17 cellular contexts compared by ENCODE assay signal in genomic region chr17:40425741-40426140, GRCh38. TPM values are rescaled to one million over a fixed set of nuclear protein-coding genes. Genes with fewer than 3 reads are reported as not detected.
A peak's percentile ranks its signal among the peaks of the same experiment; 100 is the strongest.
DNase-seq lines count a peak whose midpoint lies in the region; ATAC-seq and TF ChIP-seq lines count a peak whose summit lies in the region.
"Had no signal": no experiment of that assay in that cellular context is flagged by ENCODE, and none has a peak within 500 bp of the region (broad histone marks: within the 10 kb centered on the region; RNA-seq: fewer than 3 reads in every experiment).

No MANE protein-coding gene starts in this region.

- no peaks in the 10 kb centered on the region for H3K27me3 ChIP-seq in CD4-positive, alpha-beta T cell (ENCODE audit: control insufficient read depth, insufficient read depth, low read length)
- H3K27me3 ChIP-seq in naive thymus-derived CD4-positive, alpha-beta T cell (ENCODE audit: control insufficient read depth in 2 of 2, insufficient read depth in 2 of 2, low read length in 2 of 2), result no peaks in the 10 kb centered on the region
- no peaks in the 10 kb centered on the region for H3K27me3 ChIP-seq in CD4-positive, alpha-beta memory T cell (ENCODE audit: insufficient read depth, low read length)
- no peaks in the 10 kb centered on the region for H3K27me3 ChIP-seq in right cardiac atrium (ENCODE audit: control insufficient read depth, insufficient read depth)
- H3K27me3 ChIP-seq: heart right ventricle, spleen had no signal

- no peak overlapping the region for H3K4me3 ChIP-seq in naive thymus-derived CD4-positive, alpha-beta T cell (ENCODE audit: low read length)
- no peak overlapping the region for H3K4me3 ChIP-seq in CD4-positive, alpha-beta memory T cell (ENCODE audit: low read length in 2 of 2)
- H3K4me3 ChIP-seq in right cardiac atrium (ENCODE audit: low read length), result no peak overlapping the region
- H3K4me3 ChIP-seq: heart right ventricle, spleen had no signal

- peaks cover 24 to 25% of the 10 kb centered on the region in 2 donors for H3K4me1 ChIP-seq in naive thymus-derived CD4-positive, alpha-beta T cell (ENCODE audit: control insufficient read depth in 2 of 2, insufficient read depth in 2 of 2, low read length in 2 of 2)
- peaks cover 29% of the 10 kb centered on the region for H3K4me1 ChIP-seq in CD4-positive, alpha-beta memory T cell (ENCODE audit: insufficient read depth, low read length)
- H3K4me1 ChIP-seq in right cardiac atrium (ENCODE audit: control insufficient read depth, insufficient read depth, low read length), result no peaks in the 10 kb centered on the region

- no peaks in the 10 kb centered on the region for H3K27me3 Mint-ChIP-seq in CD4-positive, alpha-beta T cell
- H3K27me3 Mint-ChIP-seq in naive thymus-derived CD4-positive, alpha-beta T cell, result peaks cover 0 to 14% (median 0%) of the 10 kb centered on the region in 5 donors
- H3K27me3 Mint-ChIP-seq in CD4-positive, alpha-beta memory T cell, result no peaks in the 10 kb centered on the region

- H3K4me1 Mint-ChIP-seq in CD4-positive, alpha-beta T cell (ENCODE audit: low read depth), result peaks cover 29% of the 10 kb centered on the region
- peaks cover 20 to 38% (median 30%) of the 10 kb centered on the region in 7 donors for H3K4me1 Mint-ChIP-seq in naive thymus-derived CD4-positive, alpha-beta T cell
- peaks cover 27 to 29% (median 28%) of the 10 kb centered on the region in 4 donors for H3K4me1 Mint-ChIP-seq in CD4-positive, alpha-beta memory T cell

- no peaks in the 10 kb centered on the region for H3K9me3 ChIP-seq in CD4-positive, alpha-beta T cell (ENCODE audit: control insufficient read depth, low read length)
- no peaks in the 10 kb centered on the region for H3K9me3 ChIP-seq in naive thymus-derived CD4-positive, alpha-beta T cell (ENCODE audit: control insufficient read depth in 2 of 3, low read length in 3 of 3)
- no peaks in the 10 kb centered on the region for H3K9me3 ChIP-seq in CD4-positive, alpha-beta memory T cell (ENCODE audit: control insufficient read depth in 1 of 2, low read length in 2 of 2)
- no peaks in the 10 kb centered on the region for H3K9me3 ChIP-seq in right cardiac atrium (ENCODE audit: control insufficient read depth, low read length)
- H3K9me3 ChIP-seq: heart right ventricle, spleen had no signal

- no peaks in the 10 kb centered on the region for H3K9me3 Mint-ChIP-seq in CD4-positive, alpha-beta T cell
- H3K9me3 Mint-ChIP-seq in naive thymus-derived CD4-positive, alpha-beta T cell, result peaks cover 0 to 2% (median 0%) of the 10 kb centered on the region in 11 donors
- H3K9me3 Mint-ChIP-seq in CD4-positive, alpha-beta memory T cell, result no peaks in the 10 kb centered on the region

- no peak for ATAC-seq in CD4-positive, alpha-beta T cell (ENCODE audit: poor library complexity)
- ATAC-seq in naive thymus-derived CD4-positive, alpha-beta T cell, result no peak
- ATAC-seq in right cardiac atrium, result no peak
- ATAC-seq: heart right ventricle, left ventricle myocardium superior had no signal

- H3K36me3 Mint-ChIP-seq in CD4-positive, alpha-beta T cell (ENCODE audit: low read depth), result no peaks in the 10 kb centered on the region
- no peaks in the 10 kb centered on the region for H3K36me3 Mint-ChIP-seq in naive thymus-derived CD4-positive, alpha-beta T cell
- H3K36me3 Mint-ChIP-seq in CD4-positive, alpha-beta memory T cell, result no peaks in the 10 kb centered on the region

- WGBS in right cardiac atrium, result 66% methylated on average over 4 of the region's 4 CpGs

- no peak overlapping the region for H3K27ac ChIP-seq in CD4-positive, alpha-beta T cell (ENCODE audit: low read depth, low read length)
- no peak overlapping the region for H3K27ac ChIP-seq in naive thymus-derived CD4-positive, alpha-beta T cell (ENCODE audit: low read depth, low read length)
- H3K27ac ChIP-seq in CD4-positive, alpha-beta memory T cell (ENCODE audit: low read depth, low read length), result no peak overlapping the region
- H3K27ac ChIP-seq in right cardiac atrium (ENCODE audit: low read length), result no peak overlapping the region
- H3K27ac ChIP-seq: 22Rv1, heart right ventricle had no signal

- no peaks in the 10 kb centered on the region for H3K36me3 ChIP-seq in naive thymus-derived CD4-positive, alpha-beta T cell (ENCODE audit: control insufficient read depth in 2 of 3, insufficient read depth in 3 of 3, low read length in 3 of 3)
- no peaks in the 10 kb centered on the region for H3K36me3 ChIP-seq in CD4-positive, alpha-beta memory T cell (ENCODE audit: insufficient read depth, low read length)
- H3K36me3 ChIP-seq: heart right ventricle, spleen had no signal

- POLR2A ChIA-PET in CD4-positive, alpha-beta T cell (lab: Charles Lee), result interaction anchor here (0.6 to 3.8 kb wide), 8 partner anchors 8 to 215 kb away, joined by 3 to 35 read pairs (median 4); partner anchors contain the start of gene TOP2A
- POLR2A ChIA-PET in naive thymus-derived CD4-positive, alpha-beta T cell (lab: Charles Lee), result interaction anchor here (0.6 to 2.7 kb wide), 3 partner anchors 23 to 108 kb away, joined by 4 to 8 read pairs (median 5); no protein-coding TSS in a partner anchor
- POLR2A ChIA-PET in CD4-positive, alpha-beta memory T cell (lab: Charles Lee; ENCODE audit: partially characterized antibody), result interaction anchor here (1.3 to 2.1 kb wide), 3 partner anchors 9 to 107 kb away, joined by 4 to 21 read pairs (median 7); partner anchors contain the start of gene TOP2A

- no peak overlapping the region for H3K4me3 Mint-ChIP-seq in CD4-positive, alpha-beta T cell
- peak overlapping the region in 7 of 10 donors; percentile 20 to 71 (median 58) for H3K4me3 Mint-ChIP-seq in naive thymus-derived CD4-positive, alpha-beta T cell
- H3K4me3 Mint-ChIP-seq in CD4-positive, alpha-beta memory T cell, result peak overlapping the region in 4 of 8 donors; percentile 0 to 72 (median 46)

- peak overlapping the region; percentile 51 for H3K27ac Mint-ChIP-seq in CD4-positive, alpha-beta T cell
- H3K27ac Mint-ChIP-seq in naive thymus-derived CD4-positive, alpha-beta T cell, result peak overlapping the region in 6 of 9 donors; percentile 8 to 70 (median 65)
- H3K27ac Mint-ChIP-seq in CD4-positive, alpha-beta memory T cell, result peak overlapping the region in 2 of 7 donors; percentile 10 to 41

- CTCF ChIA-PET in CD4-positive, alpha-beta T cell (lab: Charles Lee), result interaction anchor here (0.9 to 1.7 kb wide), 3 partner anchors 17 to 27 kb away, joined by 3 to 5 read pairs (median 4); partner anchors contain the start of gene IGFBP4
- CTCF ChIA-PET in naive thymus-derived CD4-positive, alpha-beta T cell (lab: Charles Lee), result interaction anchor here (0.6 to 1.8 kb wide), 4 partner anchors 10 to 820 kb away, joined by 3 to 6 read pairs (median 3); no protein-coding TSS in a partner anchor
- CTCF ChIA-PET in CD4-positive, alpha-beta memory T cell (lab: Charles Lee; ENCODE audit: partially characterized antibody), result interaction anchor here (0.7 to 4.0 kb wide), 8 partner anchors 9 to 135 kb away, joined by 3 to 39 read pairs (median 5); partner anchors contain the start of genes IGFBP4 and TOP2A

- intact Hi-C loops in CD4-positive, alpha-beta T cell (cut with DNase I, micrococcal nuclease), result no loop called here
- intact Hi-C loops in naive thymus-derived CD4-positive, alpha-beta T cell (cut with micrococcal nuclease), result loop anchor here in 1 of 2 donors (2.0 to 5.0 kb wide), 2 partner anchors 17 to 92 kb away; partner anchors contain the start of gene IGFBP4
- intact Hi-C loops in CD4-positive, alpha-beta memory T cell (cut with micrococcal nuclease), result no loop called here
- intact Hi-C loops in right cardiac atrium (cut with DNase I), result no loop called here

- no peak for TF ChIP-seq CTCF in CD4-positive, alpha-beta T cell (IDR thresholded peaks at IDR 0.05)

- DNase-seq in DMS 273 (lab: John Stamatoyannopoulos, UW; ENCODE audit: unreplicated experiment), result peak; percentile 30
- no peak for DNase-seq in DMS 273 treated with DMSO at 0.1 percent for 48 hours (lab: John Stamatoyannopoulos, UW)
- no peak for DNase-seq in CD4-positive, alpha-beta T cell
- peak; percentile 61 for DNase-seq in UCSD-AML1 (lab: John Stamatoyannopoulos, UW; ENCODE audit: unreplicated experiment)
- peak in 1 of 9 donors; percentile 22 for DNase-seq in naive thymus-derived CD4-positive, alpha-beta T cell
- no peak for DNase-seq in stimulated activated CD4-positive, alpha-beta T cell treated with anti-CD3 and anti-CD28 coated beads, Interleukin-12 subunit alpha, Interleukin-12 subunit beta, amount 100 ng/mL, for 4 hours
- DNase-seq in CD4-positive, alpha-beta memory T cell, result no peak
- DNase-seq in right cardiac atrium, result no peak
- DNase-seq: activated gamma-delta T cell, aorta, caudate nucleus, heart right ventricle, left ventricle myocardium superior, NCI-H1417, NCI-H524, spleen had no signal

RNA-seq across cellular contexts. Expression of gene TOP2A, which starts 8.0 kb away (rescaled TPM):
- total RNA-seq in CD4-positive, alpha-beta T cell, result 1 to 10 TPM; 3.6 to 3.8 TPM
- total RNA-seq in naive thymus-derived CD4-positive, alpha-beta T cell, result 100 to 1,000 TPM in 1 of 5 experiments, 1 to 10 TPM in 3, under 1 TPM in 1; 0.54 to 273 (median 1.2) TPM
- not detected for polyA plus RNA-seq in naive thymus-derived CD4-positive, alpha-beta T cell
- 1 to 10 TPM in 1 of 2 experiments, under 1 TPM in 1; 0.47 to 1.1 TPM for total RNA-seq in CD4-positive, alpha-beta memory T cell
- polyA plus RNA-seq in CD4-positive, alpha-beta memory T cell, result under 1 TPM; 0.10 to 0.14 TPM
- total RNA-seq in right cardiac atrium, result 1 to 10 TPM in 3 of 4 donors, under 1 TPM in 1; 0.22 to 5.9 (median 3.2) TPM
- polyA plus RNA-seq in right cardiac atrium, result 0.70 TPM

RNA-seq across cellular contexts. Expression of gene IGFBP4, which starts 17.5 kb away (rescaled TPM):
- 1 to 10 TPM; 2.5 to 2.6 TPM for total RNA-seq in CD4-positive, alpha-beta T cell
- 100 to 1,000 TPM in 1 of 5 experiments, 1 to 10 TPM in 4; 1.5 to 116 (median 1.9) TPM for total RNA-seq in naive thymus-derived CD4-positive, alpha-beta T cell
- 1 to 10 TPM in 1 of 2 donors, under 1 TPM in 1; 0.45 to 1.0 TPM for polyA plus RNA-seq in naive thymus-derived CD4-positive, alpha-beta T cell
- total RNA-seq in CD4-positive, alpha-beta memory T cell, result 1 to 10 TPM; 5.3 to 5.8 TPM
- polyA plus RNA-seq in CD4-positive, alpha-beta memory T cell, result 1 to 10 TPM; 3.3 to 6.1 TPM
- 100 to 1,000 TPM; 159 to 510 (median 262) TPM for total RNA-seq in right cardiac atrium
- polyA plus RNA-seq in right cardiac atrium, result 205 TPM

Comparison
In these comparisons a context has a peak if more than half of its experiments do, and no peak if none do; other contexts are left out.
1. DNase-seq: peak in DMS 273 (single experiment) and UCSD-AML1 (single experiment); none in DMS 273 treated with DMSO at 0.1 percent for 48 hours (single experiment), CD4-positive, alpha-beta T cell (0 of 10), stimulated activated CD4-positive, alpha-beta T cell treated with anti-CD3 and anti-CD28 coated beads, Interleukin-12 subunit alpha, Interleukin-12 subunit beta, amount 100 ng/mL, for 4 hours (single experiment), CD4-positive, alpha-beta memory T cell (0 of 5) and right cardiac atrium (0 of 3).